Comparison of ENCODE assay signal across 8 cellular contexts in genomic region chr5:115069087-115069968, GRCh38.
DNase-seq lines count a peak whose midpoint lies in the region; ATAC-seq, FAIRE-seq and TF ChIP-seq lines count a peak whose summit lies in the region.

No MANE protein-coding gene starts in this region.

- TF ChIP-seq CTCF in D721Med (IDR thresholded peaks at IDR 0.05; ENCODE audit: insufficient read depth, missing control alignments) (peak; percentile 86), cardiac fibroblast (IDR thresholded peaks at IDR 0.05; ENCODE audit: low read depth, low read length) (peak; percentile 74), right lobe of liver (IDR thresholded peaks at IDR 0.05) (peak; percentile 63 to 83 (median 68))

- no peaks in the 10 kb centered on the region for H3K36me3 ChIP-seq in right lobe of liver

- no peaks in the 10 kb centered on the region for H3K9me3 ChIP-seq in right lobe of liver

- 61% methylated on average over 3 of the region's 3 CpGs for WGBS in right lobe of liver (ENCODE audit: insufficient coverage, low coverage, low lambda C conversion rate, missing lambda C conversion rate)

- intact Hi-C loops in right lobe of liver (cut with DNase I) = no loop called here

- FAIRE-seq in D721Med (lab: Jason Lieb, UNC) = peak; percentile 55

- H3K27me3 ChIP-seq in right lobe of liver = no peaks in the 10 kb centered on the region

- no peak for TF ChIP-seq POLR2A in right lobe of liver (IDR thresholded peaks at IDR 0.05)

- no peak overlapping the region for H3K27ac ChIP-seq in right lobe of liver

- DNase-seq in D721Med (ENCODE audit: insufficient read length, low spot score) = no peak
- peak; percentile 66 for DNase-seq in NCI-H69 (lab: John Stamatoyannopoulos, UW)
- peak; percentile 62 to 70 for DNase-seq in cardiac fibroblast (ENCODE audit: low read depth in 2 of 2)
- no peak for DNase-seq in right lobe of liver
- DNase-seq in activated CD4-positive, CD25-positive, alpha-beta regulatory T cell treated with anti-CD3 and anti-CD28 coated beads, Interleukin-2, amount 50 U/mL, for 72 hours = no peak

- no peak overlapping the region for H3K4me3 ChIP-seq in cardiac fibroblast (replicated peaks in 1 of 2; ENCODE audit: low read depth in 2 of 2, low read length in 2 of 2)
- H3K4me3 ChIP-seq in right lobe of liver = no peak overlapping the region

- H3K4me1 ChIP-seq in right lobe of liver = no peaks in the 10 kb centered on the region

- ATAC-seq in GM18519 (IDR thresholded peaks at IDR 0.05; ENCODE audit: low FRiP score, unreplicated experiment) = peak; percentile 26
- peak; percentile 18 for ATAC-seq in HG03060 (IDR thresholded peaks at IDR 0.05; ENCODE audit: low read depth, unreplicated experiment)
- ATAC-seq in right lobe of liver = peak; percentile 85 to 95 (median 86)
- no peak for ATAC-seq in GM21737 (IDR thresholded peaks at IDR 0.05; ENCODE audit: unreplicated experiment)

Comparison
In these comparisons a context has a peak if more than half of its experiments do, and no peak if none do; other contexts are left out.
1. DNase-seq: peak in NCI-H69 (single experiment) and cardiac fibroblast (2 of 2); none in D721Med (single experiment), right lobe of liver (0 of 3) and activated CD4-positive, CD25-positive, alpha-beta regulatory T cell treated with anti-CD3 and anti-CD28 coated beads, Interleukin-2, amount 50 U/mL, for 72 hours (single experiment).
2. Peak in every context shown above with its lines, with median percentiles within 50 percentile points of each other: CTCF ChIP-seq.